In the genomic region with DNA sequence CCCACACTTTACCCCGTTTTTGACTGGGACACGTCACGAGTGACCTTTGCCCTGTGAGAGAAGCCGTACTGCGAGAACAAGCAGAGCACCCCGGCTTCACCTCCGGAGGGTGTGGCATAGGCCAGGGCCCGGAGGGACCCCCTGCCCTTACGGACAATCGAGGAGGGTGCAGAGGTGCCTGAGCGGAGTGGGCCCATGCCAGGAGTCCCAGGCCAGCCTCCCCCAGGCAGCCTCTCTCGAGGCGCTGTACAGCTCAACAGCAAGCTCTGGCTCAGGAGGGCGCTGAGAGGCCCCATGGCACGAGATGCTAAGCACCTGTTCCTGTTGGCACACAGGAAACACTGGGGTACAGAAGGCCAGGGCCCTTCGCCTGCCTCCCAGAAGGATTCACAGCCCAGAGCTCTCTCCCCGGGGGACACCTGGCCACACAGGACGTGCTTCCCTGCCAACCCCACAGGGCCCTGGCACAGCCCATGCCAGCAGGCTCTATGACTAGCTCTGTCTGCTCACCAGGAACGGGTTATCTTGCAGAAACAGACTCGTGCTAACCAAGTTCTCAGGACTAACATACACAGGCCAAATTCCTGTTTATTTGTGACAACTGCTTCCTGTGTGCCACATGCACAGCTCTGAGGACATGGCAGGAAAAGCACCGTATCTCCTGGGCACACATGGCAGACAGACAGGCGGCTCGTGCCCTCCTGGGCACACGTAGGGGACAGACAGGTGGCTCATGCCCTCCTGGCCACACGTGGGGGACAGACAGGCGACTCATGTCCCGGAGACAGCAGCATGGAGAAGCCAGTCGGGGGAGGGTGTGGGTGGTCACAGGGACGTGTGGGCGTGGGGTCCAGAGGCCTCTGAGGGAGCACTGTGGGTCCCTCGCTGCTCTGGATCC, we compare ENCODE assay signal across 12 cellular contexts. TPM values are rescaled to one million over a fixed set of nuclear protein-coding genes. Genes with fewer than 3 reads are reported as not detected.
DNase-seq lines count a peak whose midpoint lies in the region; TF ChIP-seq lines count a peak whose summit lies in the region.
"Had no signal": no experiment of that assay in that cellular context is flagged by ENCODE, and none has a peak within 500 bp of the region (broad histone marks: within the 10 kb centered on the region; RNA-seq: fewer than 3 reads in every experiment).

No MANE protein-coding gene starts in this region.

- H3K4me1 Mint-ChIP-seq in activated CD4-positive, alpha-beta memory T cell treated with anti-CD3 and anti-CD28 coated beads for 36 hours (ENCODE audit: low read depth) = peaks cover 7% of the 10 kb centered on the region
- H3K4me1 Mint-ChIP-seq in activated CD4-positive, alpha-beta memory T cell treated with anti-CD3 and anti-CD28 coated beads, Interleukin-2, amount 10 ng/mL, durations not matched to agents 7 days and 5 days = no peaks in the 10 kb centered on the region
- peaks cover 45% of the 10 kb centered on the region for H3K4me1 Mint-ChIP-seq in endothelial cell (ENCODE audit: unreplicated experiment)

- peak overlapping the region in 3 of 4 donors; percentile 16 to 98 (median 50) for H3K27ac ChIP-seq in tibial nerve
- H3K27ac ChIP-seq: cardiac muscle cell had no signal

- no peaks in the 10 kb centered on the region for H3K36me3 Mint-ChIP-seq in activated CD4-positive, alpha-beta memory T cell treated with anti-CD3 and anti-CD28 coated beads for 36 hours
- no peaks in the 10 kb centered on the region for H3K36me3 Mint-ChIP-seq in activated CD4-positive, alpha-beta memory T cell treated with anti-CD3 and anti-CD28 coated beads, Interleukin-2, amount 10 ng/mL, durations not matched to agents 7 days and 5 days (ENCODE audit: low read depth)
- no peaks in the 10 kb centered on the region for H3K36me3 Mint-ChIP-seq in endothelial cell (ENCODE audit: low read depth, unreplicated experiment)

- H3K4me3 Mint-ChIP-seq in activated CD4-positive, alpha-beta memory T cell treated with anti-CD3 and anti-CD28 coated beads for 36 hours = no peak overlapping the region
- no peak overlapping the region for H3K4me3 Mint-ChIP-seq in activated CD4-positive, alpha-beta memory T cell treated with anti-CD3 and anti-CD28 coated beads, Interleukin-2, amount 10 ng/mL, durations not matched to agents 7 days and 5 days
- H3K4me3 Mint-ChIP-seq in endothelial cell (ENCODE audit: unreplicated experiment) = no peak overlapping the region

- TF ChIP-seq CTCF in endothelial cell (IDR thresholded peaks at IDR 0.05; ENCODE audit: unreplicated experiment) = no peak
- TF ChIP-seq CTCF in tibial nerve (IDR thresholded peaks at IDR 0.05) = no peak

- TF ChIP-seq EP300 in tibial nerve (IDR thresholded peaks at IDR 0.05) = no peak

- TF ChIP-seq POLR2A in tibial nerve (IDR thresholded peaks at IDR 0.05) = no peak

- DNase-seq in activated CD4-positive, alpha-beta memory T cell treated with anti-CD3 and anti-CD28 coated beads for 36 hours = peak; percentile 6
- DNase-seq in activated CD4-positive, alpha-beta memory T cell treated with anti-CD3 and anti-CD28 coated beads, Interleukin-2, amount 10 ng/mL, durations not matched to agents 7 days and 5 days = no peak
- DNase-seq in endothelial cell (ENCODE audit: low spot score) (no peak), myocyte (ENCODE audit: low read depth) (peak; percentile 28), tibial nerve (ENCODE audit: low spot score in 2 of 2) (no peak), HuH-7.5 (ENCODE audit: low spot score) (no peak), HCEC 1CT (no peak), NCI-H1694 treated with DMSO at 0.1 percent for 48 hours (lab: John Stamatoyannopoulos, UW) (no peak)
- DNase-seq: Calu3, erythroblast, T-helper 1 cell had no signal

- peaks cover 0 to 56% (median 24%) of the 10 kb centered on the region in 4 donors for H3K4me1 ChIP-seq in tibial nerve

- H3K4me3 ChIP-seq in tibial nerve = no peak overlapping the region
- H3K4me3 ChIP-seq: cardiac muscle cell had no signal

- H3K9me3 ChIP-seq in tibial nerve = no peaks in the 10 kb centered on the region

- H3K27me3 Mint-ChIP-seq in activated CD4-positive, alpha-beta memory T cell treated with anti-CD3 and anti-CD28 coated beads for 36 hours = no peaks in the 10 kb centered on the region
- H3K27me3 Mint-ChIP-seq in activated CD4-positive, alpha-beta memory T cell treated with anti-CD3 and anti-CD28 coated beads, Interleukin-2, amount 10 ng/mL, durations not matched to agents 7 days and 5 days = no peaks in the 10 kb centered on the region
- peaks cover 9% of the 10 kb centered on the region for H3K27me3 Mint-ChIP-seq in endothelial cell (ENCODE audit: unreplicated experiment)

- intact Hi-C loops in activated CD4-positive, alpha-beta memory T cell treated with anti-CD3 and anti-CD28 coated beads for 36 hours (cut with micrococcal nuclease) = no loop called here

- H3K27ac Mint-ChIP-seq in activated CD4-positive, alpha-beta memory T cell treated with anti-CD3 and anti-CD28 coated beads for 36 hours = no peak overlapping the region
- H3K27ac Mint-ChIP-seq in activated CD4-positive, alpha-beta memory T cell treated with anti-CD3 and anti-CD28 coated beads, Interleukin-2, amount 10 ng/mL, durations not matched to agents 7 days and 5 days = no peak overlapping the region
- H3K27ac Mint-ChIP-seq in endothelial cell (ENCODE audit: unreplicated experiment) = peak overlapping the region; percentile 57

- H3K36me3 ChIP-seq in tibial nerve = peaks cover 0 to 44% (median 12%) of the 10 kb centered on the region in 3 donors

- no peaks in the 10 kb centered on the region for H3K9me3 Mint-ChIP-seq in activated CD4-positive, alpha-beta memory T cell treated with anti-CD3 and anti-CD28 coated beads for 36 hours
- H3K9me3 Mint-ChIP-seq in activated CD4-positive, alpha-beta memory T cell treated with anti-CD3 and anti-CD28 coated beads, Interleukin-2, amount 10 ng/mL, durations not matched to agents 7 days and 5 days = no peaks in the 10 kb centered on the region
- no peaks in the 10 kb centered on the region for H3K9me3 Mint-ChIP-seq in endothelial cell (ENCODE audit: unreplicated experiment)

- CTCF ChIA-PET in activated CD4-positive, alpha-beta memory T cell treated with anti-CD3 and anti-CD28 coated beads for 36 hours (lab: Charles Lee) = interaction anchor here (1.4 kb wide), 1 partner anchor 277 kb away, joined by 4 read pairs; no protein-coding TSS in a partner anchor
- CTCF ChIA-PET in activated CD4-positive, alpha-beta memory T cell treated with anti-CD3 and anti-CD28 coated beads, Interleukin-2, amount 10 ng/mL, durations not matched to agents 7 days and 5 days (lab: Charles Lee) = no interaction called here

- POLR2A ChIA-PET in activated CD4-positive, alpha-beta memory T cell treated with anti-CD3 and anti-CD28 coated beads for 36 hours (lab: Charles Lee) = no interaction called here
- POLR2A ChIA-PET in activated CD4-positive, alpha-beta memory T cell treated with anti-CD3 and anti-CD28 coated beads, Interleukin-2, amount 10 ng/mL, durations not matched to agents 7 days and 5 days (lab: Charles Lee) = no interaction called here

- H3K27me3 ChIP-seq in tibial nerve = no peaks in the 10 kb centered on the region
- H3K27me3 ChIP-seq: cardiac muscle cell had no signal

- 76 to 78% methylated on average over 25 to 30 of the region's 31 CpGs for WGBS in tibial nerve, 2 donors

RNA-seq across cellular contexts. Expression of a gene that starts 11.6 kb away (rescaled TPM):
- 10 to 100 TPM; 30.0 to 32.1 TPM for total RNA-seq in activated CD4-positive, alpha-beta memory T cell treated with anti-CD3 and anti-CD28 coated beads for 36 hours
- 10 to 100 TPM; 33.9 to 36.8 TPM for total RNA-seq in activated CD4-positive, alpha-beta memory T cell treated with anti-CD3 and anti-CD28 coated beads, Interleukin-2, amount 10 ng/mL, durations not matched to agents 7 days and 5 days
- total RNA-seq in endothelial cell (ENCODE audit: unreplicated experiment) (65.3 TPM), myocyte (38.9 and 41.6 TPM in 2 replicates), tibial nerve (10 to 100 TPM; 50.9 to 89.0 (median 54.9) TPM)
- 88.0 TPM for polyA plus RNA-seq in myocyte (2012)

Comparison
In these comparisons a context has a peak if more than half of its experiments do, and no peak if none do; other contexts are left out.
1. DNase-seq: peak in activated CD4-positive, alpha-beta memory T cell treated with anti-CD3 and anti-CD28 coated beads for 36 hours (single experiment) and myocyte (single experiment); none in activated CD4-positive, alpha-beta memory T cell treated with anti-CD3 and anti-CD28 coated beads, Interleukin-2, amount 10 ng/mL, durations not matched to agents 7 days and 5 days (single experiment), endothelial cell (single experiment), tibial nerve (0 of 2), HuH-7.5 (single experiment), HCEC 1CT (single experiment) and NCI-H1694 treated with DMSO at 0.1 percent for 48 hours (single experiment).